Comparison of ENCODE assay signal across 1 cellular context in genomic region chr11:76193219-76193618, GRCh38.
TF ChIP-seq lines count a peak whose summit lies in the region.

No MANE protein-coding gene starts in this region.

TF ChIP-seq in K562, 482 proteins besides CTCF, POLR2A, EP300 and RAD21:
- TF ChIP-seq MCM2 (IDR thresholded peaks at IDR 0.05; ENCODE audit: low read depth) = no peak
- no peak for TF ChIP-seq ELF4 (CRISPR knock-in tag; IDR thresholded peaks at IDR 0.05)
- peak; percentile 54 for TF ChIP-seq EGR1 (conservative IDR thresholded peaks at IDR 0.05)
- TF ChIP-seq ZBTB7A (IDR thresholded peaks at IDR 0.05; ENCODE audit: borderline replicate concordance, control insufficient read depth, low read depth, low read length) = peak; percentile 26; the same call in 1 of the 2 replicates
- 0 out of 2 replicates have a peak, but pooled peaks have one; percentile 10 for TF ChIP-seq KLF13 (tag; IDR thresholded peaks at IDR 0.05; ENCODE audit: borderline replicate concordance, low read depth)
- no peak for TF ChIP-seq TRIM28 (IDR thresholded peaks at IDR 0.05)
- TF ChIP-seq TAL1 (IDR thresholded peaks at IDR 0.05) = no peak
- no peak for TF ChIP-seq CGGBP1 (CRISPR knock-in tag; IDR thresholded peaks at IDR 0.05)
- no peak for TF ChIP-seq MAFF (IDR thresholded peaks at IDR 0.05; ENCODE audit: low read length)
- peak; percentile 88; the same call in 1 of the 2 replicates for TF ChIP-seq TFAP4 (CRISPR knock-in tag; IDR thresholded peaks at IDR 0.05; ENCODE audit: borderline replicate concordance)
- TF ChIP-seq, protein P1, sequence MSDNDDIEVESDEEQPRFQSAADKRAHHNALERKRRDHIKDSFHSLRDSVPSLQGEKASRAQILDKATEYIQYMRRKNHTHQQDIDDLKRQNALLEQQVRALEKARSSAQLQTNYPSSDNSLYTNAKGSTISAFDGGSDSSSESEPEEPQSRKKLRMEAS (CRISPR knock-in tag; IDR thresholded peaks at IDR 0.05) = peak; percentile 49; the same call in 1 of the 2 replicates
- TF ChIP-seq PHTF2 (CRISPR knock-in tag; IDR thresholded peaks at IDR 0.05) = no peak
- no peak for TF ChIP-seq SIN3A (IDR thresholded peaks at IDR 0.05; ENCODE audit: borderline replicate concordance in 2 of 2, control insufficient read depth in 1 of 2, low read depth in 2 of 2, low read length in 2 of 2)
- TF ChIP-seq, protein P2, sequence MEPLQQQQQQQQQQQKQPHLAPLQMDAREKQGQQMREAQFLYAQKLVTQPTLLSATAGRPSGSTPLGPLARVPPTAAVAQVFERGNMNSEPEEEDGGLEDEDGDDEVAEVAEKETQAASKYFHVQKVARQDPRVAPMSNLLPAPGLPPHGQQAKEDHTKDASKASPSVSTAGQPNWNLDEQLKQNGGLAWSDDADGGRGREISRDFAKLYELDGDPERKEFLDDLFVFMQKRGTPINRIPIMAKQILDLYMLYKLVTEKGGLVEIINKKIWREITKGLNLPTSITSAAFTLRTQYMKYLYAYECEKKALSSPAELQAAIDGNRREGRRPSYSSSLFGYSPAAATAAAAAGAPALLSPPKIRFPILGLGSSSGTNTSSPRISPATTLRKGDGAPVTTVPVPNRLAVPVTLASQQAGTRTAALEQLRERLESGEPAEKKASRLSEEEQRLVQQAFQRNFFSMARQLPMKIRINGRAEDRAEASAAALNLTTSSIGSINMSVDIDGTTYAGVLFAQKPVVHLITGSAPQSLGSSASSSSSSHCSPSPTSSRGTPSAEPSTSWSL (CRISPR knock-in tag; IDR thresholded peaks at IDR 0.05; ENCODE audit: borderline replicate concordance) = no peak
- no peak for TF ChIP-seq THAP12 (CRISPR knock-in tag; IDR thresholded peaks at IDR 0.05)
- no peak for TF ChIP-seq HMG20B (CRISPR knock-in tag; IDR thresholded peaks at IDR 0.05)
- TF ChIP-seq MYC (IDR thresholded peaks at IDR 0.05; ENCODE audit: low read depth, low read length) = 0 out of 2 replicates have a peak, but pooled peaks have one; percentile 26
- no peak for TF ChIP-seq MYC (CRISPR knock-in tag; IDR thresholded peaks at IDR 0.05; ENCODE audit: borderline replicate concordance, low read depth)
- TF ChIP-seq ZNF41 (CRISPR knock-in tag; conservative IDR thresholded peaks at IDR 0.05) = no peak
- no peak for TF ChIP-seq RREB1 (CRISPR knock-in tag; IDR thresholded peaks at IDR 0.05)
- TF ChIP-seq DACH1 (IDR thresholded peaks at IDR 0.05; ENCODE audit: partially characterized antibody) = peak; percentile 40
- TF ChIP-seq PATZ1 (CRISPR knock-in tag; IDR thresholded peaks at IDR 0.05; ENCODE audit: borderline replicate concordance) = no peak
- no peak for TF ChIP-seq FOXP1 (CRISPR knock-in tag; IDR thresholded peaks at IDR 0.05)
